Comparison of ENCODE assay signal across 22 cellular contexts in the genomic region with DNA sequence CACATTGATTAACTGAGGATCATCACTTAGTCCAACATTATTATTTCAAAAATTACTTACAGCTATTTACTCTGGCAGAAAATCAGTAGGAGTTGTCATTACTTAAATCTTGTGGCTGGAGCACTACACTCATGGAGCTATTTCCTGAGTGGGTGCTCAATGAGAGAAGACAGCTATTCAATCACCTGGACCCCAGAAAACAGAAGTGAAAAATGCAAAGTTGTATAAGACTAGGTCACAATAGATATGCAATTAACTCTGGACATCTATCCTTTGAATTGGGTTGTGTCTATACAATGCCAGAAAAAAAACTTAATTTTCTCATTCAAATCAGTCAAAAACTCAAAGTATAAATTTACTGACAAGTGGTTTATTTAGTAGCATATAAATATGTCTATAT.
DNase-seq lines count a peak whose midpoint lies in the region; ATAC-seq lines count a peak whose summit lies in the region.
"Had no signal": no experiment of that assay in that cellular context is flagged by ENCODE, and none has a peak within 500 bp of the region (broad histone marks: within the 10 kb centered on the region; RNA-seq: fewer than 3 reads in every experiment).

No MANE protein-coding gene starts in this region.

- no peaks in the 10 kb centered on the region for H3K9me3 Mint-ChIP-seq in CD8-positive, alpha-beta memory T cell

- H3K9me3 ChIP-seq in CD8-positive, alpha-beta memory T cell (ENCODE audit: low read length) = no peaks in the 10 kb centered on the region

- POLR2A ChIA-PET in CD8-positive, alpha-beta memory T cell (lab: Charles Lee) = no interaction called here

- CTCF ChIA-PET in CD8-positive, alpha-beta memory T cell (lab: Charles Lee) = no interaction called here

- DNase-seq in NCI-H146 treated with DMSO at 0.1 percent for 48 hours (lab: John Stamatoyannopoulos, UW; ENCODE audit: unreplicated experiment) (no peak), NCI-H2081 treated with DMSO at 0.1 percent for 48 hours (lab: John Stamatoyannopoulos, UW) (no peak), NCI-H526 treated with DMSO at 0.1 percent for 48 hours (lab: John Stamatoyannopoulos, UW) (no peak)
- no peak for DNase-seq in CD8-positive, alpha-beta memory T cell
- DNase-seq: activated gamma-delta T cell treated with Interleukin-2 at 50 U/mL for 16 hours, amygdala, dorsolateral prefrontal cortex, foreskin keratinocyte, Karpas-422, NCI-H1092, NCI-H69, nucleus accumbens, PC-3, substantia nigra, T-helper 17 cell had no signal

- no peak overlapping the region for H3K4me3 ChIP-seq in CD8-positive, alpha-beta memory T cell (ENCODE audit: low read length)
- H3K4me3 ChIP-seq: dorsolateral prefrontal cortex had no signal

- no peak overlapping the region for H3K27ac ChIP-seq in CD8-positive, alpha-beta memory T cell (ENCODE audit: low read depth, low read length)
- H3K27ac ChIP-seq: dorsolateral prefrontal cortex, epithelial cell of prostate, foreskin keratinocyte, VCaP had no signal

- H3K36me3 ChIP-seq in CD8-positive, alpha-beta memory T cell (ENCODE audit: insufficient read depth, low read length) = no peaks in the 10 kb centered on the region

- no peaks in the 10 kb centered on the region for H3K27me3 ChIP-seq in CD8-positive, alpha-beta memory T cell (ENCODE audit: insufficient read depth, low read length, poor library complexity, severe bottlenecking)
- H3K27me3 ChIP-seq: dorsolateral prefrontal cortex, foreskin keratinocyte had no signal

- no peak overlapping the region for H3K4me3 Mint-ChIP-seq in CD8-positive, alpha-beta memory T cell
- H3K4me3 Mint-ChIP-seq: CD14-positive monocyte, T-helper 17 cell had no signal

- no peaks in the 10 kb centered on the region for H3K4me1 ChIP-seq in CD8-positive, alpha-beta memory T cell (ENCODE audit: insufficient read depth, low read length)
- H3K4me1 ChIP-seq: foreskin keratinocyte had no signal

- no peak overlapping the region for H3K27ac Mint-ChIP-seq in CD8-positive, alpha-beta memory T cell
- H3K27ac Mint-ChIP-seq: CD14-positive monocyte, T-helper 17 cell had no signal

- peaks cover 0 to 3% (median 0%) of the 10 kb centered on the region in 3 donors for H3K36me3 Mint-ChIP-seq in CD8-positive, alpha-beta memory T cell
- H3K36me3 Mint-ChIP-seq: CD14-positive monocyte had no signal

- ATAC-seq in GM18511 (IDR thresholded peaks at IDR 0.05; ENCODE audit: unreplicated experiment) (peak; percentile 86), GM21360 (IDR thresholded peaks at IDR 0.05; ENCODE audit: unreplicated experiment) (peak; percentile 68), HG02938 (IDR thresholded peaks at IDR 0.05; ENCODE audit: unreplicated experiment) (peak; percentile 86), HG03442 (IDR thresholded peaks at IDR 0.05; ENCODE audit: unreplicated experiment) (peak; percentile 42)
- ATAC-seq: foreskin keratinocyte, PC-3, T-helper 17 cell had no signal

- no peaks in the 10 kb centered on the region for H3K4me1 Mint-ChIP-seq in CD8-positive, alpha-beta memory T cell
- H3K4me1 Mint-ChIP-seq: CD14-positive monocyte, T-helper 17 cell had no signal

- no peaks in the 10 kb centered on the region for H3K27me3 Mint-ChIP-seq in CD8-positive, alpha-beta memory T cell
- H3K27me3 Mint-ChIP-seq: T-helper 17 cell had no signal
